Comparison of ENCODE assay signal across 17 cellular contexts in genomic region chr3:31503456-31503855, GRCh38.
"Had no signal": no experiment of that assay in that cellular context is flagged by ENCODE, and none has a peak within 500 bp of the region (broad histone marks: within the 10 kb centered on the region; RNA-seq: fewer than 3 reads in every experiment).

No MANE protein-coding gene starts in this region.

- H3K27ac Mint-ChIP-seq: activated CD4-positive, alpha-beta memory T cell treated with anti-CD3 and anti-CD28 coated beads, Interleukin-2, amount 10 ng/mL, durations not matched to agents 7 days and 5 days; activated naive CD8-positive, alpha-beta T cell treated with anti-CD3 and anti-CD28 coated beads, Interleukin-2, amount 50 U/mL, for 24 hours; activated T-cell treated with anti-CD3 and anti-CD28 coated beads, Interleukin-2, amount 50 U/mL, for 72 hours; nephron progenitor cell; stimulated activated naive B cell treated with anti-CD40 and anti-IgM and Interleukin-4, amounts not matched to agents 10 μg/mL and 1 μg/mL and 100 μg/mL, for 72 hours had no signal

- H3K36me3 Mint-ChIP-seq: stimulated activated naive B cell treated with anti-CD40 and anti-IgM and Interleukin-4, amounts not matched to agents 10 μg/mL and 1 μg/mL and 100 μg/mL, for 72 hours had no signal

- H3K4me3 ChIP-seq: ascending aorta, cardiac muscle cell, coronary artery, psoas muscle, tibial nerve had no signal

- DNase-seq: activated CD4-positive, alpha-beta memory T cell treated with anti-CD3 and anti-CD28 coated beads, Interleukin-2, amount 10 ng/mL, durations not matched to agents 7 days and 5 days; activated naive CD8-positive, alpha-beta T cell treated with anti-CD3 and anti-CD28 coated beads, Interleukin-2, amount 50 U/mL, for 24 hours; activated T-cell treated with anti-CD3 and anti-CD28 coated beads, Interleukin-2, amount 50 U/mL, for 72 hours; effector CD8-positive, alpha-beta T cell; erythroblast; left cardiac atrium; nephron progenitor cell; psoas muscle; stimulated activated CD4-positive, alpha-beta T cell treated with anti-CD3 and anti-CD28 coated beads, Interleukin-2, amount 100 ng/mL, for 24 hours; stimulated activated naive B cell treated with anti-CD40 and anti-IgM and Interleukin-4, amounts not matched to agents 10 μg/mL and 1 μg/mL and 100 μg/mL, for 72 hours; T1000 had no signal

- H3K9me3 ChIP-seq: ascending aorta, psoas muscle, tibial nerve had no signal

- ATAC-seq: activated T-cell treated with anti-CD3 and anti-CD28 coated beads, Interleukin-2, amount 50 U/mL, for 72 hours; left cardiac atrium; psoas muscle; sciatic nerve; stimulated activated naive B cell treated with anti-CD40 and anti-IgM and Interleukin-4, amounts not matched to agents 10 μg/mL and 1 μg/mL and 100 μg/mL, for 72 hours had no signal

- H3K36me3 ChIP-seq: ascending aorta, cardiac muscle cell, tibial nerve had no signal

- H3K9me3 Mint-ChIP-seq: activated CD4-positive, alpha-beta memory T cell treated with anti-CD3 and anti-CD28 coated beads, Interleukin-2, amount 10 ng/mL, durations not matched to agents 7 days and 5 days; activated naive CD8-positive, alpha-beta T cell treated with anti-CD3 and anti-CD28 coated beads, Interleukin-2, amount 50 U/mL, for 24 hours; nephron progenitor cell; stimulated activated naive B cell treated with anti-CD40 and anti-IgM and Interleukin-4, amounts not matched to agents 10 μg/mL and 1 μg/mL and 100 μg/mL, for 72 hours had no signal

- H3K27me3 ChIP-seq: ascending aorta, cardiac muscle cell, tibial nerve had no signal

- H3K27ac ChIP-seq: ascending aorta, cardiac muscle cell, coronary artery, psoas muscle, tibial nerve, VCaP had no signal

- H3K4me3 Mint-ChIP-seq: activated CD4-positive, alpha-beta memory T cell treated with anti-CD3 and anti-CD28 coated beads, Interleukin-2, amount 10 ng/mL, durations not matched to agents 7 days and 5 days; activated naive CD8-positive, alpha-beta T cell treated with anti-CD3 and anti-CD28 coated beads, Interleukin-2, amount 50 U/mL, for 24 hours; activated T-cell treated with anti-CD3 and anti-CD28 coated beads, Interleukin-2, amount 50 U/mL, for 72 hours; nephron progenitor cell; stimulated activated naive B cell treated with anti-CD40 and anti-IgM and Interleukin-4, amounts not matched to agents 10 μg/mL and 1 μg/mL and 100 μg/mL, for 72 hours had no signal

- H3K4me1 ChIP-seq: ascending aorta, psoas muscle, tibial nerve had no signal

- H3K27me3 Mint-ChIP-seq: activated CD4-positive, alpha-beta memory T cell treated with anti-CD3 and anti-CD28 coated beads, Interleukin-2, amount 10 ng/mL, durations not matched to agents 7 days and 5 days; activated naive CD8-positive, alpha-beta T cell treated with anti-CD3 and anti-CD28 coated beads, Interleukin-2, amount 50 U/mL, for 24 hours had no signal
